Comparison of ENCODE assay signal across 21 cellular contexts in genomic region chr20:61551401-61551800, GRCh38.
DNase-seq lines count a peak whose midpoint lies in the region; ATAC-seq, FAIRE-seq and TF ChIP-seq lines count a peak whose summit lies in the region.
"Had no signal": no experiment of that assay in that cellular context is flagged by ENCODE, and none has a peak within 500 bp of the region (broad histone marks: within the 10 kb centered on the region; RNA-seq: fewer than 3 reads in every experiment).

No MANE protein-coding gene starts in this region.

- H3K36me3 ChIP-seq in HepG2 (replicated peaks in 1 of 2; ENCODE audit: control insufficient read depth in 1 of 2, insufficient read depth in 2 of 2, low read length in 2 of 2), result no peaks in the 10 kb centered on the region
- H3K36me3 ChIP-seq: BLaER1 treated with 17β-estradiol and CSF1 and Interleukin-3, amounts not matched to agents 10 nM and 100 nM had no signal

- no peak overlapping the region for H3K4me3 ChIP-seq in HepG2 (replicated peaks in 1 of 3; ENCODE audit: insufficient read depth in 1 of 3, low read depth in 2 of 3, low read length in 3 of 3)
- H3K4me3 ChIP-seq: A549; BLaER1 treated with 17β-estradiol and CSF1 and Interleukin-3, amounts not matched to agents 10 nM and 100 nM had no signal

- POLR2A ChIA-PET in HepG2 (lab: Yijun Ruan, JAX), result no interaction called here

- no peak overlapping the region for H3K4me2 ChIP-seq in HepG2 (ENCODE audit: low read depth, low read length)
- H3K4me2 ChIP-seq: A549; BLaER1 treated with 17β-estradiol and CSF1 and Interleukin-3, amounts not matched to agents 10 nM and 100 nM had no signal

- no peak for TF ChIP-seq RAD21 in HepG2 (CRISPR knock-in tag; IDR thresholded peaks at IDR 0.05)

- intact Hi-C loops in HepG2 (cut with micrococcal nuclease; ENCODE audit: unreplicated experiment), result no loop called here

- WGBS in HepG2 (ENCODE audit: low lambda C conversion rate), result 5% methylated on average over 2 of the region's 2 CpGs

- no peak overlapping the region for H2AFZ ChIP-seq in HepG2 (ENCODE audit: low read length)

- no TSS peak for BruUV-seq in HepG2 (replicated peaks; lab: Mats Ljungman, UMichigan)

- no peak for TF ChIP-seq EP300 in HepG2 (IDR thresholded peaks at IDR 0.05; ENCODE audit: low read depth in 2 of 2, low read length in 2 of 2)
- no peak for TF ChIP-seq EP300 in HepG2 (CRISPR knock-in tag; IDR thresholded peaks at IDR 0.05; ENCODE audit: borderline replicate concordance)

- H3K9me3 ChIP-seq in HepG2 (ENCODE audit: low read length), result peaks cover 17% of the 10 kb centered on the region
- H3K9me3 ChIP-seq: A549 had no signal

- H3K4me1 ChIP-seq in HepG2 (ENCODE audit: insufficient read depth, low read length), result no peaks in the 10 kb centered on the region
- H3K4me1 ChIP-seq: BLaER1 treated with 17β-estradiol and CSF1 and Interleukin-3, amounts not matched to agents 10 nM and 100 nM; Caco-2 had no signal

- in situ Hi-C loops in HepG2 (cut with HindIII; ENCODE audit: extremely low pct_ligation_motif_present, low pct_unique_long_range_greater_than_20kb), result no loop called here

- FAIRE-seq in HTR-8/SVneo (lab: Jason Lieb, UNC), result peak; percentile 85
- no peak for FAIRE-seq in HepG2 (lab: Jason Lieb, UNC)
- FAIRE-seq: A549, D721Med, G401.6, GM12891, GM19239 had no signal

- H3K27me3 ChIP-seq in HepG2 (ENCODE audit: control insufficient read depth in 1 of 2, insufficient read depth in 2 of 2, low read length in 2 of 2), result peaks cover 5 to 22% of the 10 kb centered on the region in 2 experiments; a peak in 4 of 5 replicates
- H3K27me3 ChIP-seq: BLaER1 treated with 17β-estradiol and CSF1 and Interleukin-3, amounts not matched to agents 10 nM and 100 nM had no signal

- H3K27ac Mint-ChIP-seq in chondrocyte (ENCODE audit: unreplicated experiment), result no peak overlapping the region
- H3K27ac Mint-ChIP-seq: B cell; CD4-positive, alpha-beta T cell; CD8-positive, alpha-beta T cell had no signal

- H3K4me1 Mint-ChIP-seq in chondrocyte (ENCODE audit: low read depth), result peaks cover 7% of the 10 kb centered on the region
- H3K4me1 Mint-ChIP-seq: B cell had no signal

- H4K20me1 ChIP-seq in HepG2 (ENCODE audit: insufficient read depth, low read length), result no peaks in the 10 kb centered on the region
- H4K20me1 ChIP-seq: BLaER1 treated with 17β-estradiol and CSF1 and Interleukin-3, amounts not matched to agents 10 nM and 100 nM had no signal

- no peak for TF ChIP-seq POLR2A in HepG2 (IDR thresholded peaks at IDR 0.05; ENCODE audit: insufficient read depth in 1 of 2, low read depth in 2 of 2, low read length in 2 of 2)

- H3K79me2 ChIP-seq in HepG2 (ENCODE audit: insufficient read depth, low read length), result no peaks in the 10 kb centered on the region

- H3K36me3 Mint-ChIP-seq in chondrocyte (ENCODE audit: low read depth), result peaks cover 2% of the 10 kb centered on the region
- H3K36me3 Mint-ChIP-seq: CD8-positive, alpha-beta T cell had no signal

- TF ChIP-seq CTCF in chondrocyte (IDR thresholded peaks at IDR 0.05) (no peak), HepG2 (CRISPR knock-in tag; IDR thresholded peaks at IDR 0.05) (no peak)

- H3K4me3 Mint-ChIP-seq in chondrocyte (ENCODE audit: unreplicated experiment), result no peak overlapping the region
- H3K4me3 Mint-ChIP-seq: B cell; CD4-positive, alpha-beta T cell; CD8-positive, alpha-beta T cell had no signal

- no peak for DNase-seq in HTR-8/SVneo (ENCODE audit: insufficient read length, low spot score)
- peak; percentile 27 for DNase-seq in chondrocyte (ENCODE audit: low spot score)
- DNase-seq in HepG2 (ENCODE audit: low spot score), result no peak
- DNase-seq in activated CD4-positive, alpha-beta T cell treated with anti-CD3 and anti-CD28 coated beads, Interleukin-2, amount 50 U/mL, for 48 hours, result no peak
- DNase-seq in NCI-H526 (lab: John Stamatoyannopoulos, UW), result no peak
- DNase-seq: AML-193; Caco-2; Calu3; CD4-positive, alpha-beta T cell; CD8-positive, alpha-beta T cell; DMS79 treated with DMSO at 0.1 percent for 48 hours; GF-D8 had no signal

- CTCF ChIA-PET in HepG2 (lab: Yijun Ruan, JAX; ENCODE audit: low intra/inter-chr PET ratio, low total read pairs), result no interaction called here

- peaks cover 14% of the 10 kb centered on the region for H3K9me3 Mint-ChIP-seq in chondrocyte (ENCODE audit: low read depth)
- H3K9me3 Mint-ChIP-seq: CD4-positive, alpha-beta T cell; CD8-positive, alpha-beta T cell had no signal

- no peak overlapping the region for H3K27ac ChIP-seq in HepG2 (ENCODE audit: extremely low read length, insufficient read depth, low read length)
- H3K27ac ChIP-seq: 22Rv1; A549; BLaER1 treated with 17β-estradiol and CSF1 and Interleukin-3, amounts not matched to agents 10 nM and 100 nM; C4-2B had no signal

- H3K27me3 Mint-ChIP-seq in chondrocyte (ENCODE audit: low read depth), result peaks cover 7% of the 10 kb centered on the region
- H3K27me3 Mint-ChIP-seq: B cell had no signal

- no peak overlapping the region for H3K9ac ChIP-seq in HepG2 (ENCODE audit: insufficient read depth, low read depth, low read length)
- H3K9ac ChIP-seq: BLaER1 treated with 17β-estradiol and CSF1 and Interleukin-3, amounts not matched to agents 10 nM and 100 nM had no signal

- no peak for ATAC-seq in HepG2
- ATAC-seq: A549; CD8-positive, alpha-beta T cell had no signal

TF ChIP-seq in HepG2, 621 proteins besides CTCF, POLR2A, EP300 and RAD21 (continues in another document):
- TF ChIP-seq USF2 (IDR thresholded peaks at IDR 0.05; ENCODE audit: low read depth, low read length), result peak; percentile 50; the same call in 1 of the 2 replicates
- TF ChIP-seq USF2 (CRISPR knock-in tag; IDR thresholded peaks at IDR 0.05; ENCODE audit: borderline replicate concordance), result no peak
- no peak for TF ChIP-seq ZNF205 (CRISPR knock-in tag; IDR thresholded peaks at IDR 0.05)
- no peak for TF ChIP-seq ZFP36L1 (CRISPR knock-in tag; IDR thresholded peaks at IDR 0.05)
- TF ChIP-seq RAD51 (IDR thresholded peaks at IDR 0.05; ENCODE audit: borderline replicate concordance), result peak; percentile 76; the same call in 1 of the 2 replicates
- no peak for TF ChIP-seq ZNF124 (CRISPR knock-in tag; IDR thresholded peaks at IDR 0.05)
- TF ChIP-seq SMARCE1 (IDR thresholded peaks at IDR 0.05; ENCODE audit: borderline replicate concordance), result no peak
- TF ChIP-seq TGIF2 (CRISPR knock-in tag; IDR thresholded peaks at IDR 0.05), result no peak
- no peak for TF ChIP-seq ZBTB44 (CRISPR knock-in tag; IDR thresholded peaks at IDR 0.05)
- no peak for TF ChIP-seq ZBTB7A (CRISPR knock-in tag; IDR thresholded peaks at IDR 0.05)
